38 cellular contexts compared by ENCODE assay signal in genomic region chr16:86481607-86482006, GRCh38. TPM values are rescaled to one million over a fixed set of nuclear protein-coding genes. Genes with fewer than 3 reads are reported as not detected.
"Had no signal": no experiment of that assay in that cellular context is flagged by ENCODE, and none has a peak within 500 bp of the region (broad histone marks: within the 10 kb centered on the region; RNA-seq: fewer than 3 reads in every experiment).

No MANE protein-coding gene starts in this region.

- ATAC-seq: activated CD8-positive, alpha-beta T cell treated with anti-CD3 and anti-CD28 coated beads for 36 hours; activated naive CD4-positive, alpha-beta T cell treated with anti-CD3 and anti-CD28 coated beads, Interleukin-2, amount 50 U/mL, for 72 hours; activated T-cell treated with anti-CD3 and anti-CD28 coated beads, Interleukin-2, amount 50 U/mL, for 4 hours; activated T-cell treated with anti-CD3 and anti-CD28 coated beads, Interleukin-2, amount 50 U/mL, for 72 hours; activated T-helper 17 cell treated with anti-CD3 and anti-CD28 coated beads, Interleukin-2, amount 50 U/mL, for 72 hours; body of pancreas had no signal

- DNase-seq: activated B cell treated with CpG ODN at 0.5 μM for 24 hours; activated CD4-positive, alpha-beta memory T cell treated with anti-CD3 and anti-CD28 coated beads for 36 hours; activated CD4-positive, alpha-beta T cell treated with anti-CD3 and anti-CD28 coated beads for 4 hours; activated CD4-positive, alpha-beta T cell treated with anti-CD3 and anti-CD28 coated beads, Interleukin-2, amount 10 ng/mL, durations not matched to agents 24 days and 14 days; activated CD4-positive, alpha-beta T cell treated with anti-CD3 and anti-CD28 coated beads, Interleukin-2, amount 50 U/mL, for 1 hour; activated CD4-positive, alpha-beta T cell treated with anti-CD3 and anti-CD28 coated beads, Interleukin-2, amount 50 U/mL, for 4 hours; activated CD4-positive, CD25-positive, alpha-beta regulatory T cell treated with anti-CD3 and anti-CD28 coated beads, Interleukin-2, amount 50 U/mL, for 72 hours; activated CD8-positive, alpha-beta memory T cell treated with anti-CD3 and anti-CD28 coated beads, Interleukin-2, amount 50 U/mL, for 4 hours; activated CD8-positive, alpha-beta T cell treated with anti-CD3 and anti-CD28 coated beads for 36 hours; activated effector memory CD4-positive, alpha-beta T cell treated with anti-CD3 and anti-CD28 coated beads, Interleukin-2, amount 50 U/mL, for 16 hours; activated gamma-delta T cell treated with Interleukin-2 at 50 U/mL for 16 hours; activated naive CD4-positive, alpha-beta T cell; activated naive CD4-positive, alpha-beta T cell treated with anti-CD3 and anti-CD28 coated beads for 36 hours; activated naive CD4-positive, alpha-beta T cell treated with anti-CD3 and anti-CD28 coated beads, Interleukin-2, amount 50 U/mL, for 16 hours; activated naive CD8-positive, alpha-beta T cell treated with anti-CD3 and anti-CD28 coated beads for 36 hours; activated T-cell treated with anti-CD3 and anti-CD28 coated beads for 4 hours; activated T-cell treated with anti-CD3 and anti-CD28 coated beads, Interleukin-2, amount 50 U/mL, for 1 hour; activated T-cell treated with anti-CD3 and anti-CD28 coated beads, Interleukin-2, amount 50 U/mL, for 4 hours; activated T-cell treated with anti-CD3 and anti-CD28 coated beads, Interleukin-2, amount 50 U/mL, for 72 hours; adrenal gland; amniotic stem cell; aorta; body of pancreas; brain microvascular endothelial cell; central memory CD4-positive, alpha-beta T cell; T-helper 1 cell; T-helper 2 cell; T-helper 9 cell had no signal

- H3K27ac ChIP-seq: adrenal gland, body of pancreas, brain microvascular endothelial cell, breast epithelium, VCaP had no signal

- H3K9me3 ChIP-seq: adrenal gland had no signal

- H3K27me3 ChIP-seq: body of pancreas had no signal

- FAIRE-seq: astrocyte, TTC549 had no signal

- H3K27ac Mint-ChIP-seq: activated B cell treated with CpG ODN at 0.5 μM for 24 hours; activated CD4-positive, alpha-beta memory T cell treated with anti-CD3 and anti-CD28 coated beads for 36 hours; activated CD4-positive, alpha-beta T cell treated with anti-CD3 and anti-CD28 coated beads, Interleukin-2, amount 10 ng/mL, durations not matched to agents 24 days and 14 days; activated CD8-positive, alpha-beta T cell treated with anti-CD3 and anti-CD28 coated beads for 36 hours; activated naive CD4-positive, alpha-beta T cell treated with anti-CD3 and anti-CD28 coated beads for 36 hours; activated naive CD4-positive, alpha-beta T cell treated with anti-CD3 and anti-CD28 coated beads, Interleukin-2, amount 50 U/mL, for 72 hours; activated naive CD8-positive, alpha-beta T cell treated with anti-CD3 and anti-CD28 coated beads for 36 hours; activated T-cell treated with anti-CD3 and anti-CD28 coated beads, Interleukin-2, amount 50 U/mL, for 72 hours; activated T-helper 1 cell treated with anti-CD3 and anti-CD28 coated beads, Interleukin-12 subunit alpha, Interleukin-12 subunit beta, Interleukin-2, Interleukin-4 antibody, amounts not matched to agents 30 ng/mL and 10 ng/mL and 1 ng/mL, durations not matched to agents 14 hours and 24 hours and 36 hours; activated T-helper 17 cell treated with anti-CD3 and anti-CD28 coated beads, Interleukin-2, amount 50 U/mL, for 72 hours; T-helper 1 cell treated with Interleukin-12 subunit alpha and Interleukin-12 subunit beta and Interleukin-4 antibody, amounts not matched to agents 30 μg/mL and 1 μg/mL, for 36 hours; T-helper 2 cell treated with Interferon-gamma antibody and Interleukin-4, amounts not matched to agents 5 μg/mL and 100 μg/mL, for 36 hours had no signal

- H3K4me3 Mint-ChIP-seq: activated B cell treated with CpG ODN at 0.5 μM for 24 hours; activated CD4-positive, alpha-beta memory T cell treated with anti-CD3 and anti-CD28 coated beads for 36 hours; activated CD4-positive, alpha-beta T cell treated with anti-CD3 and anti-CD28 coated beads, Interleukin-2, amount 10 ng/mL, durations not matched to agents 24 days and 14 days; activated CD8-positive, alpha-beta T cell treated with anti-CD3 and anti-CD28 coated beads for 36 hours; activated naive CD4-positive, alpha-beta T cell treated with anti-CD3 and anti-CD28 coated beads for 36 hours; activated naive CD8-positive, alpha-beta T cell treated with anti-CD3 and anti-CD28 coated beads for 36 hours; activated T-cell treated with anti-CD3 and anti-CD28 coated beads, Interleukin-2, amount 50 U/mL, for 4 hours; activated T-cell treated with anti-CD3 and anti-CD28 coated beads, Interleukin-2, amount 50 U/mL, for 72 hours; activated T-helper 1 cell treated with anti-CD3 and anti-CD28 coated beads, Interleukin-12 subunit alpha, Interleukin-12 subunit beta, Interleukin-2, Interleukin-4 antibody, amounts not matched to agents 30 ng/mL and 10 ng/mL and 1 ng/mL, durations not matched to agents 14 hours and 24 hours and 36 hours; activated T-helper 17 cell treated with anti-CD3 and anti-CD28 coated beads, Interleukin-2, amount 50 U/mL, for 72 hours; T-helper 1 cell treated with Interleukin-12 subunit alpha and Interleukin-12 subunit beta and Interleukin-4 antibody, amounts not matched to agents 30 μg/mL and 1 μg/mL, for 36 hours; T-helper 2 cell treated with Interferon-gamma antibody and Interleukin-4, amounts not matched to agents 5 μg/mL and 100 μg/mL, for 36 hours had no signal

- H3K4me1 Mint-ChIP-seq: activated B cell treated with CpG ODN at 0.5 μM for 24 hours; activated CD4-positive, alpha-beta T cell treated with anti-CD3 and anti-CD28 coated beads, Interleukin-2, amount 10 ng/mL, durations not matched to agents 24 days and 14 days; activated naive CD8-positive, alpha-beta T cell treated with anti-CD3 and anti-CD28 coated beads for 36 hours; activated T-helper 17 cell treated with anti-CD3 and anti-CD28 coated beads, Interleukin-2, amount 50 U/mL, for 72 hours had no signal

- H3K9me3 Mint-ChIP-seq: activated CD4-positive, alpha-beta T cell treated with anti-CD3 and anti-CD28 coated beads, Interleukin-2, amount 10 ng/mL, durations not matched to agents 24 days and 14 days; activated T-helper 1 cell treated with anti-CD3 and anti-CD28 coated beads, Interleukin-12 subunit alpha, Interleukin-12 subunit beta, Interleukin-2, Interleukin-4 antibody, amounts not matched to agents 30 ng/mL and 10 ng/mL and 1 ng/mL, durations not matched to agents 14 hours and 24 hours and 36 hours; T-helper 1 cell treated with Interleukin-12 subunit alpha and Interleukin-12 subunit beta and Interleukin-4 antibody, amounts not matched to agents 30 μg/mL and 1 μg/mL, for 36 hours; T-helper 2 cell treated with Interferon-gamma antibody and Interleukin-4, amounts not matched to agents 5 μg/mL and 100 μg/mL, for 36 hours had no signal

- H3K36me3 Mint-ChIP-seq: activated CD4-positive, alpha-beta memory T cell treated with anti-CD3 and anti-CD28 coated beads for 36 hours; activated naive CD4-positive, alpha-beta T cell treated with anti-CD3 and anti-CD28 coated beads, Interleukin-2, amount 50 U/mL, for 72 hours; activated naive CD8-positive, alpha-beta T cell treated with anti-CD3 and anti-CD28 coated beads for 36 hours had no signal

- H3K36me3 ChIP-seq: adrenal gland, brain microvascular endothelial cell, breast epithelium had no signal

- H3K4me1 ChIP-seq: adrenal gland, body of pancreas, breast epithelium had no signal

- H3K4me3 ChIP-seq: adrenal gland, body of pancreas, breast epithelium had no signal

RNA-seq across cellular contexts. Expression of gene FOXF1, which starts 28.7 kb away (rescaled TPM):
- total RNA-seq: activated B cell treated with CpG ODN at 0.5 μM for 24 hours; activated CD4-positive, alpha-beta memory T cell treated with anti-CD3 and anti-CD28 coated beads for 36 hours; activated CD4-positive, alpha-beta T cell treated with anti-CD3 and anti-CD28 coated beads, Interleukin-2, amount 10 ng/mL, durations not matched to agents 24 days and 14 days; activated CD8-positive, alpha-beta memory T cell treated with anti-CD3 and anti-CD28 coated beads for 36 hours; activated CD8-positive, alpha-beta T cell treated with anti-CD3 and anti-CD28 coated beads for 36 hours; activated naive CD4-positive, alpha-beta T cell treated with anti-CD3 and anti-CD28 coated beads for 36 hours; activated naive CD4-positive, alpha-beta T cell treated with anti-CD3 and anti-CD28 coated beads, Interleukin-2, amount 50 U/mL, for 72 hours; activated naive CD8-positive, alpha-beta T cell treated with anti-CD3 and anti-CD28 coated beads for 36 hours; activated T-cell treated with anti-CD3 and anti-CD28 coated beads, Interleukin-2, amount 50 U/mL, for 72 hours; activated T-helper 1 cell treated with anti-CD3 and anti-CD28 coated beads, Interleukin-12 subunit alpha, Interleukin-12 subunit beta, Interleukin-2, Interleukin-4 antibody, amounts not matched to agents 30 ng/mL and 10 ng/mL and 1 ng/mL, durations not matched to agents 14 hours and 24 hours and 36 hours; activated T-helper 17 cell treated with anti-CD3 and anti-CD28 coated beads, Interleukin-2, amount 50 U/mL, for 72 hours had no signal
